ENCODE assay signal across 19 cellular contexts in genomic region chr2:127703282-127703681, GRCh38. TPM values are rescaled to one million over a fixed set of nuclear protein-coding genes. Genes with fewer than 3 reads are reported as not detected.
DNase-seq lines count a peak whose midpoint lies in the region; ATAC-seq lines count a peak whose summit lies in the region.
"Had no signal": no experiment of that assay in that cellular context is flagged by ENCODE, and none has a peak within 500 bp of the region (broad histone marks: within the 10 kb centered on the region; RNA-seq: fewer than 3 reads in every experiment).

No MANE protein-coding gene starts in this region.

- H3K36me3 Mint-ChIP-seq in activated T-helper 2 cell treated with anti-CD3 and anti-CD28 coated beads, Interferon-gamma antibody, Interleukin-2, Interleukin-4, amounts not matched to agents 10 μg/mL and 5 μg/mL and 100 μg/mL, durations not matched to agents 14 hours and 24 hours and 36 hours (ENCODE audit: low read depth), result peaks cover 52% of the 10 kb centered on the region
- peaks cover 0 to 8% of the 10 kb centered on the region in 2 donors for H3K36me3 Mint-ChIP-seq in naive B cell

- H3K4me3 ChIP-seq in BLaER1, result peak overlapping the region; percentile 84; the same call in 1 of the 2 replicates
- 0 out of 2 replicates have a peak overlapping the region, but pooled peaks have one; percentile 76 for H3K4me3 ChIP-seq in HUES6 (ENCODE audit: low read depth, low read length)
- H3K4me3 ChIP-seq: right atrium auricular region had no signal

- no peak for DNase-seq in activated T-helper 2 cell treated with anti-CD3 and anti-CD28 coated beads, Interferon-gamma antibody, Interleukin-2, Interleukin-4, amounts not matched to agents 10 μg/mL and 5 μg/mL and 100 μg/mL, durations not matched to agents 14 hours and 24 hours and 36 hours (ENCODE audit: low spot score)
- DNase-seq in naive B cell (no peak), activated gamma-delta T cell treated with Interleukin-2 at 50 U/mL for 16 hours (no peak), HuH-7.5 (ENCODE audit: low spot score) (no peak)
- DNase-seq: activated CD4-positive, CD25-positive, alpha-beta regulatory T cell; activated naive CD4-positive, alpha-beta T cell treated with anti-CD3 and anti-CD28 coated beads, Interleukin-2, amount 50 U/mL, for 16 hours; Caco-2; esophagus squamous epithelium; NCI-H1417; NCI-H524; SHP77; stimulated activated CD4-positive, alpha-beta T cell treated with anti-CD3 and anti-CD28 coated beads, Interleukin-4, amount 100 ng/mL, for 4 hours; stomach had no signal

- H3K9ac ChIP-seq in BLaER1 (peak overlapping the region; percentile 98; the same call in 1 of the 2 replicates), HUES6 (ENCODE audit: low read length) (no peak overlapping the region)

- H3K4me2 ChIP-seq in BLaER1, result peak overlapping the region; percentile 89

- ATAC-seq in naive B cell (ENCODE audit: low read depth in 2 of 2) (no peak), HG02852 (IDR thresholded peaks at IDR 0.05; ENCODE audit: unreplicated experiment) (no peak), GM21825 (IDR thresholded peaks at IDR 0.05; ENCODE audit: unreplicated experiment) (no peak)

- H3K27me3 Mint-ChIP-seq in activated T-helper 2 cell treated with anti-CD3 and anti-CD28 coated beads, Interferon-gamma antibody, Interleukin-2, Interleukin-4, amounts not matched to agents 10 μg/mL and 5 μg/mL and 100 μg/mL, durations not matched to agents 14 hours and 24 hours and 36 hours (ENCODE audit: low read depth), result no peaks in the 10 kb centered on the region
- H3K27me3 Mint-ChIP-seq in naive B cell, result no peaks in the 10 kb centered on the region
- H3K27me3 Mint-ChIP-seq: memory B cell had no signal

- H3K9me3 Mint-ChIP-seq in activated T-helper 2 cell treated with anti-CD3 and anti-CD28 coated beads, Interferon-gamma antibody, Interleukin-2, Interleukin-4, amounts not matched to agents 10 μg/mL and 5 μg/mL and 100 μg/mL, durations not matched to agents 14 hours and 24 hours and 36 hours, result no peaks in the 10 kb centered on the region
- H3K9me3 Mint-ChIP-seq in naive B cell, result no peaks in the 10 kb centered on the region
- H3K9me3 Mint-ChIP-seq: memory B cell had no signal

- H3K27ac Mint-ChIP-seq in activated T-helper 2 cell treated with anti-CD3 and anti-CD28 coated beads, Interferon-gamma antibody, Interleukin-2, Interleukin-4, amounts not matched to agents 10 μg/mL and 5 μg/mL and 100 μg/mL, durations not matched to agents 14 hours and 24 hours and 36 hours, result no peak overlapping the region
- no peak overlapping the region for H3K27ac Mint-ChIP-seq in naive B cell

- H3K4me1 Mint-ChIP-seq in activated T-helper 2 cell treated with anti-CD3 and anti-CD28 coated beads, Interferon-gamma antibody, Interleukin-2, Interleukin-4, amounts not matched to agents 10 μg/mL and 5 μg/mL and 100 μg/mL, durations not matched to agents 14 hours and 24 hours and 36 hours (ENCODE audit: low read depth), result peaks cover 31% of the 10 kb centered on the region
- H3K4me1 Mint-ChIP-seq in naive B cell, result peaks cover 25 to 47% (median 32%) of the 10 kb centered on the region in 3 donors

- H3K27me3 ChIP-seq in BLaER1 (no peaks in the 10 kb centered on the region), HUES6 (ENCODE audit: control insufficient read depth, insufficient read depth, low read length) (no peaks in the 10 kb centered on the region)
- H3K27me3 ChIP-seq: esophagus squamous epithelium, right atrium auricular region, stomach had no signal

- H4K20me1 ChIP-seq in BLaER1, result peaks cover 41% of the 10 kb centered on the region

- peak overlapping the region; percentile 39 for H3K4me3 Mint-ChIP-seq in activated T-helper 2 cell treated with anti-CD3 and anti-CD28 coated beads, Interferon-gamma antibody, Interleukin-2, Interleukin-4, amounts not matched to agents 10 μg/mL and 5 μg/mL and 100 μg/mL, durations not matched to agents 14 hours and 24 hours and 36 hours (ENCODE audit: low read depth)
- H3K4me3 Mint-ChIP-seq in naive B cell, result peak overlapping the region in 7 of 8 donors; percentile 27 to 90 (median 59)

- intact Hi-C loops in activated T-helper 2 cell treated with anti-CD3 and anti-CD28 coated beads, Interferon-gamma antibody, Interleukin-2, Interleukin-4, amounts not matched to agents 10 μg/mL and 5 μg/mL and 100 μg/mL, durations not matched to agents 14 hours and 24 hours and 36 hours (cut with micrococcal nuclease), result loop anchor here (5.0 to 10.0 kb wide), 4 partner anchors 39 to 392 kb away; partner anchors contain the start of genes IWS1 and UGGT1

- H3K9me3 ChIP-seq in BLaER1, result no peaks in the 10 kb centered on the region
- no peaks in the 10 kb centered on the region for H3K9me3 ChIP-seq in HUES6 (ENCODE audit: control insufficient read depth, insufficient read depth, low read depth, low read length)
- H3K9me3 ChIP-seq: Caco-2, esophagus squamous epithelium, right atrium auricular region, stomach had no signal

- H3K27ac ChIP-seq in BLaER1, result no peak overlapping the region
- H3K27ac ChIP-seq in HUES6 (ENCODE audit: low read depth, low read length), result no peak overlapping the region

- H3K36me3 ChIP-seq in BLaER1 (peaks cover 42% of the 10 kb centered on the region), HUES6 (ENCODE audit: control insufficient read depth, insufficient read depth, low read length) (peaks cover 40% of the 10 kb centered on the region)

- H3K4me1 ChIP-seq in BLaER1, result peaks cover 36% of the 10 kb centered on the region
- H3K4me1 ChIP-seq in HUES6 (ENCODE audit: control insufficient read depth, insufficient read depth, low read length), result peaks cover 17% of the 10 kb centered on the region

RNA-seq across cellular contexts. Expression of gene SFT2D3, which starts 2.0 kb away (rescaled TPM):
- 4.5 and 5.9 TPM in 2 replicates for total RNA-seq in activated T-helper 2 cell treated with anti-CD3 and anti-CD28 coated beads, Interferon-gamma antibody, Interleukin-2, Interleukin-4, amounts not matched to agents 10 μg/mL and 5 μg/mL and 100 μg/mL, durations not matched to agents 14 hours and 24 hours and 36 hours
- polyA plus RNA-seq in naive B cell (ENCODE audit: low read depth in 6 of 6), result 1 to 10 TPM in 3 of 6 donors, under 1 TPM in 2, not detected in 1; 0.28 to 3.0 (median 2.8) TPM

RNA-seq across cellular contexts. Expression of gene LIMS2, which starts 28.0 kb away (rescaled TPM):
- 8.2 and 8.8 TPM in 2 replicates for total RNA-seq in activated T-helper 2 cell treated with anti-CD3 and anti-CD28 coated beads, Interferon-gamma antibody, Interleukin-2, Interleukin-4, amounts not matched to agents 10 μg/mL and 5 μg/mL and 100 μg/mL, durations not matched to agents 14 hours and 24 hours and 36 hours
- 10 to 100 TPM; 11.2 to 60.4 (median 27.7) TPM for polyA plus RNA-seq in naive B cell (ENCODE audit: low read depth in 6 of 6)

RNA-seq across cellular contexts. Expression of gene GPR17, which starts 57.3 kb away (rescaled TPM):
- not detected in 2 replicates for total RNA-seq in activated T-helper 2 cell treated with anti-CD3 and anti-CD28 coated beads, Interferon-gamma antibody, Interleukin-2, Interleukin-4, amounts not matched to agents 10 μg/mL and 5 μg/mL and 100 μg/mL, durations not matched to agents 14 hours and 24 hours and 36 hours
- not detected for polyA plus RNA-seq in naive B cell (ENCODE audit: low read depth in 6 of 6)
- total RNA-seq: Caco-2, esophagus squamous epithelium, stomach had no signal
